Comparison of ENCODE assay signal across 9 cellular contexts in the genomic region with DNA sequence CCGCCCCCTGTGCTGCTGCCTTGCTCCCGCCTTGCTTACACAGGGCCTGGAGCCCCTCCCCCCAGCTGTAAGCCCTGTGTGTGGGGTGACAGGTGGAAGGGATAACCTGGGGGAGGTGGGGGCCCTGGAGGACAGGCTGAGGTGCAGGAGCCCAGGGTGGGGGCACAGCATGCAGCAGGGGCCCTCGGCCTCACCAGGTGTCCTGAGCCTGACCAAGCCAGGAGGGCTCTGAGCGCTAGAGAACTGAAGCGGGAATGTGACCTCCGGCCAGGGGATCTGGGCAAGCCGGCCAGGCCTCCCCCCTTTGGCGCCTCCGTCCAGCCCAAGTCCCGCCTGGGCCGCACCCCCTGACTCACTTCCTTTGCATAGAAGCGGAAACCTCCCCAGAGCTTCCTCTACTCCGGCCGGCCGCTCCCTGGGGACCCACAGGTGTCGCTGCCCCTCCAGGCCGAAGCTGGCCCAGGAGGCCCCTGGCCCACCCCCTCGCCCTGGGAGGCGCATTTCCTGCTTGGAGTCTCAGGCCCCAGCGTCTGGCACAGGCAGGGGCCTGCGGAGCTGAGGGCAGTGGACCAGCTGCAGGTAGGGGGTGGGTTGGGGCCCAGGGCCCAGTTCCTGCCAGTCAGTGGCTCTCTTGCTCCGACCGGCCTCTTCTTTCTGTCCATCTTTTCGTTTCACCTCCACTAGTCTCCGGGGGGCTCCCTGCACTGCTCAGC. TPM values are rescaled to one million over a fixed set of nuclear protein-coding genes. Genes with fewer than 3 reads are reported as not detected.
DNase-seq lines count a peak whose midpoint lies in the region; ATAC-seq and TF ChIP-seq lines count a peak whose summit lies in the region.
"Had no signal": no experiment of that assay in that cellular context is flagged by ENCODE, and none has a peak within 500 bp of the region (broad histone marks: within the 10 kb centered on the region; RNA-seq: fewer than 3 reads in every experiment).

Gene TOR4A (plus strand): TSS at position 398 of the 713 bp plus-strand sequence. CDS start 964 bp downstream, outside the sequence.

- H3K4me1 ChIP-seq in right lobe of liver = peaks cover 0 to 5% (median 0%) of the 10 kb centered on the region in 4 donors
- peaks cover 12% of the 10 kb centered on the region for H3K4me1 ChIP-seq in testis

- H3K27ac ChIP-seq in dorsolateral prefrontal cortex = peak within 1 kb of the TSS in 55 of 59 donors; percentile 12 to 92 (median 73)
- peak within 1 kb of the TSS; percentile 70 to 95 (median 74) for H3K27ac ChIP-seq in right lobe of liver
- H3K27ac ChIP-seq in testis = peak within 1 kb of the TSS; percentile 78 to 89
- H3K27ac ChIP-seq: VCaP had no signal

- peak; percentile 57 for TF ChIP-seq CTCF in BJ (IDR thresholded peaks at IDR 0.05; ENCODE audit: insufficient read depth, low read depth, low read length)
- peak in 5 of 56 donors; percentile 6 to 27 (median 16) for TF ChIP-seq CTCF in dorsolateral prefrontal cortex (IDR thresholded peaks at IDR 0.05 in 54 of 56, conservative IDR thresholded peaks at IDR 0.05 in 2 of 56; ENCODE audit: low read depth in 1 of 56, partially characterized antibody in 56 of 56)
- peak in 3 of 4 donors; percentile 5 to 14 (median 11) for TF ChIP-seq CTCF in right lobe of liver (IDR thresholded peaks at IDR 0.05)
- no peak for TF ChIP-seq CTCF in testis (IDR thresholded peaks at IDR 0.05)

- POLR2A ChIA-PET in BJ (lab: Charles Lee) = interaction anchor here (0.6 kb wide), 1 partner anchor 133 kb away, joined by 3 read pairs; no protein-coding TSS in a partner anchor

- intact Hi-C loops in dorsolateral prefrontal cortex (cut with DNase I) (no loop called here), right lobe of liver (cut with DNase I) (no loop called here), testis (cut with DNase I; ENCODE audit: low total_unique reads) (no loop called here)

- DNase-seq in BJ (ENCODE audit: low read depth) (peak; percentile 31), SKM-1 treated with dmso at 0.1 percent for 144 hours (lab: John Stamatoyannopoulos, UW; ENCODE audit: unreplicated experiment) (peak; percentile 92), dorsolateral prefrontal cortex (peak in 1 of 10 donors; percentile 34), right lobe of liver (peak; percentile 82 to 86 (median 84)), testis (peak; percentile 68), NK-92 (lab: John Stamatoyannopoulos, UW; ENCODE audit: unreplicated experiment) (no peak)

- ATAC-seq in GM18873 (IDR thresholded peaks at IDR 0.05; ENCODE audit: low FRiP score, unreplicated experiment) = peak; percentile 64
- peak; percentile 63 for ATAC-seq in HG03135 (IDR thresholded peaks at IDR 0.05; ENCODE audit: unreplicated experiment)
- peak; percentile 66 to 84 (median 74) for ATAC-seq in right lobe of liver

- H3K36me3 ChIP-seq in BJ (ENCODE audit: control insufficient read depth, insufficient read depth, low read length) (peaks cover 21% of the 10 kb centered on the region), right lobe of liver (peaks cover 0 to 4% (median 0%) of the 10 kb centered on the region in 4 donors), testis (ENCODE audit: low read depth, missing control alignments) (no peaks in the 10 kb centered on the region)

- WGBS in right lobe of liver (ENCODE audit: insufficient coverage, low coverage, low lambda C conversion rate, missing lambda C conversion rate) = 46% methylated on average over 2 of the region's 25 CpGs
- WGBS in testis, 2 donors = 20 to 42% methylated on average over 9 to 25 of the region's 25 CpGs

- TF ChIP-seq POLR2A in right lobe of liver (IDR thresholded peaks at IDR 0.05) (peak; percentile 3), testis (IDR thresholded peaks at IDR 0.05) (no peak)

- H3K27me3 ChIP-seq in BJ (ENCODE audit: control insufficient read depth, insufficient read depth, low read length) = no peaks in the 10 kb centered on the region
- peaks cover 0 to 63% (median 39%) of the 10 kb centered on the region in 45 donors for H3K27me3 ChIP-seq in dorsolateral prefrontal cortex
- H3K27me3 ChIP-seq in right lobe of liver = no peaks in the 10 kb centered on the region
- H3K27me3 ChIP-seq in testis = no peaks in the 10 kb centered on the region

- H3K4me3 ChIP-seq in BJ (ENCODE audit: low read depth, low read length) (peak within 1 kb of the TSS; percentile 88), dorsolateral prefrontal cortex (peak within 1 kb of the TSS in 56 of 59 donors; percentile 9 to 63 (median 42)), right lobe of liver (peak within 1 kb of the TSS; percentile 39 to 57 (median 49)), testis (peak within 1 kb of the TSS; percentile 40 to 59)

- CTCF ChIA-PET in BJ (lab: Yijun Ruan, JAX) = interaction anchor here (0.7 to 2.3 kb wide), 9 partner anchors 9 to 247 kb away, joined by 3 to 11 read pairs (median 4); partner anchors contain the start of genes EXD3, NELFB and NOXA1

- H3K9me3 ChIP-seq in right lobe of liver = no peaks in the 10 kb centered on the region
- no peaks in the 10 kb centered on the region for H3K9me3 ChIP-seq in testis

RNA-seq across cellular contexts. Expression of gene TOR4A, which starts in this region (rescaled TPM):
- polyA plus RNA-seq in BJ (2011; rRNA removed) = 16.9 and 23.8 TPM in 2 replicates
- polyA minus RNA-seq in BJ (2011; rRNA and poly(A)+ RNA removed) = 14.5 and 17.4 TPM in 2 replicates
- 1 to 10 TPM in 106 of 120 experiments, under 1 TPM in 14; 0.75 to 5.2 (median 1.7) TPM for total RNA-seq in dorsolateral prefrontal cortex
- 1 to 10 TPM; 2.2 to 4.9 (median 3.7) TPM for total RNA-seq in right lobe of liver
- total RNA-seq in testis = 1 to 10 TPM; 3.4 to 4.5 TPM
- polyA plus RNA-seq in testis (ENCODE audit: insufficient read depth, low read depth, low replicate concordance) = 2.1 TPM

Comparison
In these comparisons a context has a peak if more than half of its experiments do, and no peak if none do; other contexts are left out.
1. CTCF ChIP-seq: peak in BJ (single experiment) and right lobe of liver (3 of 4); none in testis (0 of 3).
2. Peak in every context shown above with its lines, with median percentiles within 50 percentile points of each other: H3K4me3 ChIP-seq, ATAC-seq and H3K27ac ChIP-seq.